Comparison of ENCODE assay signal across 8 cellular contexts in genomic region chr3:117019082-117019713, GRCh38.
DNase-seq lines count a peak whose midpoint lies in the region; ATAC-seq and TF ChIP-seq lines count a peak whose summit lies in the region.

No MANE protein-coding gene starts in this region.

- no peak overlapping the region for H3K4me3 ChIP-seq in cardiac muscle cell

- H3K36me3 ChIP-seq in cardiac muscle cell: no peaks in the 10 kb centered on the region

- peak; percentile 57 for DNase-seq in DMS53 treated with DMSO at 0.1 percent for 48 hours (lab: John Stamatoyannopoulos, UW; ENCODE audit: unreplicated experiment)
- DNase-seq in NCI-H446 treated with DMSO at 0.1 percent for 48 hours (lab: John Stamatoyannopoulos, UW): peak; percentile 49
- peak; percentile 16 for DNase-seq in activated T-helper 2 cell treated with anti-CD3 and anti-CD28 coated beads, Interferon-gamma antibody, Interleukin-2, Interleukin-4, amounts not matched to agents 10 μg/mL and 5 μg/mL and 100 μg/mL, durations not matched to agents 14 hours and 24 hours and 36 hours (ENCODE audit: low spot score)
- DNase-seq in cardiac muscle cell (ENCODE audit: low read depth in 1 of 2, low spot score in 1 of 2): peak; percentile 75 to 78
- DNase-seq in progenitor cell of endocrine pancreas (ENCODE audit: low spot score, unreplicated experiment): peak; percentile 48

- H3K9me3 ChIP-seq in cardiac muscle cell (ENCODE audit: low read depth): no peaks in the 10 kb centered on the region

- H3K27me3 ChIP-seq in cardiac muscle cell: no peaks in the 10 kb centered on the region

- no peak overlapping the region for H3K27ac ChIP-seq in cardiac muscle cell

- peaks cover 5% of the 10 kb centered on the region for H3K4me1 Mint-ChIP-seq in activated T-helper 2 cell treated with anti-CD3 and anti-CD28 coated beads, Interferon-gamma antibody, Interleukin-2, Interleukin-4, amounts not matched to agents 10 μg/mL and 5 μg/mL and 100 μg/mL, durations not matched to agents 14 hours and 24 hours and 36 hours (ENCODE audit: low read depth)
- H3K4me1 Mint-ChIP-seq in progenitor cell of endocrine pancreas (ENCODE audit: low read depth): peaks cover 9% of the 10 kb centered on the region

- ATAC-seq in GM19328 (IDR thresholded peaks at IDR 0.05; ENCODE audit: unreplicated experiment) (peak; percentile 71), HG03378 (IDR thresholded peaks at IDR 0.05; ENCODE audit: unreplicated experiment) (peak; percentile 74), GM18873 (IDR thresholded peaks at IDR 0.05; ENCODE audit: low FRiP score, unreplicated experiment) (no peak)

- no peaks in the 10 kb centered on the region for H3K27me3 Mint-ChIP-seq in activated T-helper 2 cell treated with anti-CD3 and anti-CD28 coated beads, Interferon-gamma antibody, Interleukin-2, Interleukin-4, amounts not matched to agents 10 μg/mL and 5 μg/mL and 100 μg/mL, durations not matched to agents 14 hours and 24 hours and 36 hours (ENCODE audit: low read depth)
- peaks cover 6% of the 10 kb centered on the region for H3K27me3 Mint-ChIP-seq in progenitor cell of endocrine pancreas

- intact Hi-C loops in activated T-helper 2 cell treated with anti-CD3 and anti-CD28 coated beads, Interferon-gamma antibody, Interleukin-2, Interleukin-4, amounts not matched to agents 10 μg/mL and 5 μg/mL and 100 μg/mL, durations not matched to agents 14 hours and 24 hours and 36 hours (cut with micrococcal nuclease): loop anchor here (2.0 kb wide), 2 partner anchors 702 to 980 kb away; no protein-coding TSS in a partner anchor

- no peaks in the 10 kb centered on the region for H3K4me1 ChIP-seq in cardiac muscle cell (ENCODE audit: low read depth)

- peak; percentile 83 for TF ChIP-seq CTCF in cardiac muscle cell (IDR thresholded peaks at IDR 0.05; ENCODE audit: low read depth, low read length)
- peak; percentile 87 for TF ChIP-seq CTCF in progenitor cell of endocrine pancreas (IDR thresholded peaks at IDR 0.05; ENCODE audit: unreplicated experiment)

- H3K27ac Mint-ChIP-seq in activated T-helper 2 cell treated with anti-CD3 and anti-CD28 coated beads, Interferon-gamma antibody, Interleukin-2, Interleukin-4, amounts not matched to agents 10 μg/mL and 5 μg/mL and 100 μg/mL, durations not matched to agents 14 hours and 24 hours and 36 hours: no peak overlapping the region
- H3K27ac Mint-ChIP-seq in progenitor cell of endocrine pancreas: no peak overlapping the region

- H3K4me3 Mint-ChIP-seq in activated T-helper 2 cell treated with anti-CD3 and anti-CD28 coated beads, Interferon-gamma antibody, Interleukin-2, Interleukin-4, amounts not matched to agents 10 μg/mL and 5 μg/mL and 100 μg/mL, durations not matched to agents 14 hours and 24 hours and 36 hours (ENCODE audit: low read depth): no peak overlapping the region
- no peak overlapping the region for H3K4me3 Mint-ChIP-seq in progenitor cell of endocrine pancreas (ENCODE audit: low read depth)

- H3K36me3 Mint-ChIP-seq in activated T-helper 2 cell treated with anti-CD3 and anti-CD28 coated beads, Interferon-gamma antibody, Interleukin-2, Interleukin-4, amounts not matched to agents 10 μg/mL and 5 μg/mL and 100 μg/mL, durations not matched to agents 14 hours and 24 hours and 36 hours (ENCODE audit: low read depth): no peaks in the 10 kb centered on the region
- no peaks in the 10 kb centered on the region for H3K36me3 Mint-ChIP-seq in progenitor cell of endocrine pancreas (ENCODE audit: insufficient read depth)

- no peaks in the 10 kb centered on the region for H3K9me3 Mint-ChIP-seq in activated T-helper 2 cell treated with anti-CD3 and anti-CD28 coated beads, Interferon-gamma antibody, Interleukin-2, Interleukin-4, amounts not matched to agents 10 μg/mL and 5 μg/mL and 100 μg/mL, durations not matched to agents 14 hours and 24 hours and 36 hours
- H3K9me3 Mint-ChIP-seq in progenitor cell of endocrine pancreas (ENCODE audit: low read depth): no peaks in the 10 kb centered on the region

Comparison
In these comparisons a context has a peak if more than half of its experiments do, and no peak if none do; other contexts are left out.
1. DNase-seq: peak in every context shown above with its lines; median percentile 76 in cardiac muscle cell; 57 in DMS53 treated with DMSO at 0.1 percent for 48 hours; 49 in NCI-H446 treated with DMSO at 0.1 percent for 48 hours; 48 in progenitor cell of endocrine pancreas; 16 in activated T-helper 2 cell treated with anti-CD3 and anti-CD28 coated beads, Interferon-gamma antibody, Interleukin-2, Interleukin-4, amounts not matched to agents 10 μg/mL and 5 μg/mL and 100 μg/mL, durations not matched to agents 14 hours and 24 hours and 36 hours.